Comparison of ENCODE assay signal across 26 cellular contexts in genomic region chr3:158221426-158221825, GRCh38.
"Had no signal": no experiment of that assay in that cellular context is flagged by ENCODE, and none has a peak within 500 bp of the region (broad histone marks: within the 10 kb centered on the region; RNA-seq: fewer than 3 reads in every experiment).

No MANE protein-coding gene starts in this region.

- H3K4me3 Mint-ChIP-seq: activated CD4-positive, alpha-beta T cell treated with anti-CD3 and anti-CD28 coated beads, Interleukin-2, amount 10 ng/mL, durations not matched to agents 7 days and 5 days; activated CD8-positive, alpha-beta T cell treated with anti-CD3 and anti-CD28 coated beads, Interleukin-2, amount 10 ng/mL, durations not matched to agents 7 days and 5 days; activated naive CD8-positive, alpha-beta T cell treated with anti-CD3 and anti-CD28 coated beads, Interleukin-2, amount 50 U/mL, for 24 hours; activated T-helper 1 cell treated with anti-CD3 and anti-CD28 coated beads, Interleukin-12 subunit alpha, Interleukin-12 subunit beta, Interleukin-2, Interleukin-4 antibody, amounts not matched to agents 30 ng/mL and 10 ng/mL and 1 ng/mL, durations not matched to agents 14 hours and 24 hours and 36 hours; brain; stimulated activated naive B cell treated with anti-CD40 and anti-IgM and Interleukin-4, amounts not matched to agents 10 μg/mL and 1 μg/mL and 100 μg/mL, for 72 hours had no signal

- H3K9me3 Mint-ChIP-seq: activated naive CD8-positive, alpha-beta T cell treated with anti-CD3 and anti-CD28 coated beads, Interleukin-2, amount 50 U/mL, for 24 hours; activated T-helper 1 cell treated with anti-CD3 and anti-CD28 coated beads, Interleukin-12 subunit alpha, Interleukin-12 subunit beta, Interleukin-2, Interleukin-4 antibody, amounts not matched to agents 30 ng/mL and 10 ng/mL and 1 ng/mL, durations not matched to agents 14 hours and 24 hours and 36 hours; brain; stimulated activated naive B cell treated with anti-CD40 and anti-IgM and Interleukin-4, amounts not matched to agents 10 μg/mL and 1 μg/mL and 100 μg/mL, for 72 hours had no signal

- H3K4me1 Mint-ChIP-seq: activated CD4-positive, alpha-beta T cell treated with anti-CD3 and anti-CD28 coated beads, Interleukin-2, amount 10 ng/mL, durations not matched to agents 7 days and 5 days; brain had no signal

- H3K36me3 ChIP-seq: colonic mucosa, heart right ventricle, transverse colon, uterus, WERI-Rb-1 had no signal

- FAIRE-seq: keratinocyte, TTC549 had no signal

- H3K9me3 ChIP-seq: colonic mucosa, heart right ventricle, mucosa of descending colon, transverse colon, uterus had no signal

- H3K4me3 ChIP-seq: colonic mucosa, dorsolateral prefrontal cortex, heart right ventricle, mucosa of descending colon, smooth muscle cell, transverse colon, uterus had no signal

- DNase-seq: activated CD4-positive, alpha-beta T cell treated with anti-CD3 and anti-CD28 coated beads, Interleukin-2, amount 10 ng/mL, durations not matched to agents 7 days and 5 days; activated CD4-positive, CD25-positive, alpha-beta regulatory T cell treated with anti-CD3 and anti-CD28 coated beads, Interleukin-2, amount 50 U/mL, for 72 hours; activated CD8-positive, alpha-beta T cell treated with anti-CD3 and anti-CD28 coated beads, Interleukin-2, amount 10 ng/mL, durations not matched to agents 7 days and 5 days; activated gamma-delta T cell; activated naive CD4-positive, alpha-beta T cell treated with anti-CD3 and anti-CD28 coated beads, Interleukin-2, amount 50 U/mL, for 16 hours; activated naive CD8-positive, alpha-beta T cell treated with anti-CD3 and anti-CD28 coated beads, Interleukin-2, amount 50 U/mL, for 24 hours; aorta; colonic mucosa; dorsolateral prefrontal cortex; heart right ventricle; left colon; mesendoderm; mucosa of descending colon; occipital lobe; stimulated activated CD4-positive, alpha-beta T cell treated with anti-CD3 and anti-CD28 coated beads, Interleukin-15, amount 100 ng/mL, for 24 hours; stimulated activated naive B cell treated with anti-CD40 and anti-IgM and Interleukin-4, amounts not matched to agents 10 μg/mL and 1 μg/mL and 100 μg/mL, for 72 hours; T-helper 1 cell; transverse colon; uterus; WERI-Rb-1 had no signal

- H3K36me3 Mint-ChIP-seq: brain had no signal

- H3K27ac ChIP-seq: colonic mucosa, dorsolateral prefrontal cortex, heart right ventricle, transverse colon, uterus, WERI-Rb-1 had no signal

- H3K27me3 Mint-ChIP-seq: activated CD4-positive, alpha-beta T cell treated with anti-CD3 and anti-CD28 coated beads, Interleukin-2, amount 10 ng/mL, durations not matched to agents 7 days and 5 days; activated naive CD8-positive, alpha-beta T cell treated with anti-CD3 and anti-CD28 coated beads, Interleukin-2, amount 50 U/mL, for 24 hours; brain; stimulated activated naive B cell treated with anti-CD40 and anti-IgM and Interleukin-4, amounts not matched to agents 10 μg/mL and 1 μg/mL and 100 μg/mL, for 72 hours had no signal

- H3K27ac Mint-ChIP-seq: activated CD4-positive, alpha-beta T cell treated with anti-CD3 and anti-CD28 coated beads, Interleukin-2, amount 10 ng/mL, durations not matched to agents 7 days and 5 days; activated CD8-positive, alpha-beta T cell treated with anti-CD3 and anti-CD28 coated beads, Interleukin-2, amount 10 ng/mL, durations not matched to agents 7 days and 5 days; activated naive CD8-positive, alpha-beta T cell treated with anti-CD3 and anti-CD28 coated beads, Interleukin-2, amount 50 U/mL, for 24 hours; activated T-helper 1 cell treated with anti-CD3 and anti-CD28 coated beads, Interleukin-12 subunit alpha, Interleukin-12 subunit beta, Interleukin-2, Interleukin-4 antibody, amounts not matched to agents 30 ng/mL and 10 ng/mL and 1 ng/mL, durations not matched to agents 14 hours and 24 hours and 36 hours; brain; stimulated activated naive B cell treated with anti-CD40 and anti-IgM and Interleukin-4, amounts not matched to agents 10 μg/mL and 1 μg/mL and 100 μg/mL, for 72 hours had no signal

- ATAC-seq: activated CD8-positive, alpha-beta T cell treated with anti-CD3 and anti-CD28 coated beads, Interleukin-2, amount 10 ng/mL, durations not matched to agents 7 days and 5 days; activated naive CD8-positive, alpha-beta T cell treated with anti-CD3 and anti-CD28 coated beads, Interleukin-2, amount 50 U/mL, for 24 hours; heart right ventricle; left colon; mucosa of descending colon; sciatic nerve; stimulated activated naive B cell treated with anti-CD40 and anti-IgM and Interleukin-4, amounts not matched to agents 10 μg/mL and 1 μg/mL and 100 μg/mL, for 72 hours had no signal

- H3K4me2 ChIP-seq: smooth muscle cell had no signal

- H3K4me1 ChIP-seq: colonic mucosa, heart right ventricle, transverse colon, uterus had no signal

- H3K27me3 ChIP-seq: colonic mucosa, dorsolateral prefrontal cortex, heart right ventricle, transverse colon, uterus had no signal
